In genomic region chr18:35413163-35413511, GRCh38 we compare ENCODE assay signal across 11 cellular contexts.
"Had no signal": no experiment of that assay in that cellular context is flagged by ENCODE, and none has a peak within 500 bp of the region (broad histone marks: within the 10 kb centered on the region; RNA-seq: fewer than 3 reads in every experiment).

No MANE protein-coding gene starts in this region.

- H3K27ac Mint-ChIP-seq: activated CD4-positive, alpha-beta memory T cell treated with anti-CD3 and anti-CD28 coated beads for 36 hours; activated naive CD8-positive, alpha-beta T cell treated with anti-CD3 and anti-CD28 coated beads, Interleukin-2, amount 50 U/mL, for 24 hours; natural killer cell had no signal

- DNase-seq: activated CD4-positive, alpha-beta memory T cell treated with anti-CD3 and anti-CD28 coated beads for 36 hours; activated CD4-positive, alpha-beta T cell treated with anti-CD3 and anti-CD28 coated beads for 1 hour; activated gamma-delta T cell; activated naive CD8-positive, alpha-beta T cell treated with anti-CD3 and anti-CD28 coated beads, Interleukin-2, amount 50 U/mL, for 24 hours; activated T-cell treated with anti-CD3 and anti-CD28 coated beads, Interleukin-2, amount 50 U/mL, for 48 hours; gastrocnemius medialis; lower lobe of right lung; natural killer cell; posterior cingulate gyrus; T-helper 9 cell; upper lobe of left lung had no signal

- ATAC-seq: activated naive CD8-positive, alpha-beta T cell treated with anti-CD3 and anti-CD28 coated beads, Interleukin-2, amount 50 U/mL, for 24 hours; gastrocnemius medialis; lower lobe of right lung; natural killer cell had no signal

- H3K36me3 Mint-ChIP-seq: activated CD4-positive, alpha-beta memory T cell treated with anti-CD3 and anti-CD28 coated beads for 36 hours; natural killer cell had no signal

- H3K4me3 Mint-ChIP-seq: activated CD4-positive, alpha-beta memory T cell treated with anti-CD3 and anti-CD28 coated beads for 36 hours; activated naive CD8-positive, alpha-beta T cell treated with anti-CD3 and anti-CD28 coated beads, Interleukin-2, amount 50 U/mL, for 24 hours; natural killer cell had no signal
